16 cellular contexts compared by ENCODE assay signal in genomic region chr15:46034755-46035154, GRCh38.
DNase-seq lines count a peak whose midpoint lies in the region; ATAC-seq and TF ChIP-seq lines count a peak whose summit lies in the region.
"Had no signal": no experiment of that assay in that cellular context is flagged by ENCODE, and none has a peak within 500 bp of the region (broad histone marks: within the 10 kb centered on the region; RNA-seq: fewer than 3 reads in every experiment).

No MANE protein-coding gene starts in this region.

- H3K4me1 ChIP-seq in left ventricle myocardium inferior (no peaks in the 10 kb centered on the region), neuronal stem cell (ENCODE audit: control insufficient read depth in 2 of 2, insufficient read depth in 1 of 2, low read depth in 1 of 2, low read length in 2 of 2) (no peaks in the 10 kb centered on the region)
- H3K4me1 ChIP-seq: BLaER1 treated with 17β-estradiol and CSF1 and Interleukin-3, amounts not matched to agents 10 nM and 100 nM; HAP-1 had no signal

- WGBS in neuronal stem cell (ENCODE audit: extremely low coverage in 2 of 2, insufficient read length in 2 of 2, insufficient replicate concordance in 1 of 2), 2 donors = no CpG with 5 or more reads among the region's 2 CpGs

- no peak overlapping the region for H2BK5ac ChIP-seq in neuronal stem cell (ENCODE audit: low read length)

- no peak overlapping the region for H2BK15ac ChIP-seq in neuronal stem cell (ENCODE audit: low read length)

- H3K9me3 ChIP-seq in left ventricle myocardium inferior (replicated peaks) = peaks cover 6% of the 10 kb centered on the region
- H3K9me3 ChIP-seq in neuronal stem cell (replicated peaks in 1 of 2; ENCODE audit: control insufficient read depth in 2 of 2, insufficient read depth in 1 of 2, low read depth in 1 of 2, low read length in 2 of 2) = no peaks in the 10 kb centered on the region
- H3K9me3 ChIP-seq: HAP-1 had no signal

- TF ChIP-seq CTCF in left ventricle myocardium inferior (IDR thresholded peaks at IDR 0.05; ENCODE audit: borderline replicate concordance) = no peak

- H4K91ac ChIP-seq in neuronal stem cell (ENCODE audit: low read depth, low read length, poor library complexity) = no peak overlapping the region

- H3K4me2 ChIP-seq in neuronal stem cell (ENCODE audit: insufficient read depth, low read length, poor library complexity, severe bottlenecking) = no peak overlapping the region
- H3K4me2 ChIP-seq: BLaER1 treated with 17β-estradiol and CSF1 and Interleukin-3, amounts not matched to agents 10 nM and 100 nM had no signal

- no peak overlapping the region for H4K8ac ChIP-seq in neuronal stem cell (ENCODE audit: low read depth, low read length)

- H3K27me3 ChIP-seq in left ventricle myocardium inferior (ENCODE audit: low read depth) = no peaks in the 10 kb centered on the region
- H3K27me3 ChIP-seq in neuronal stem cell (ENCODE audit: control insufficient read depth in 3 of 3, insufficient read depth in 3 of 3, low read depth in 1 of 3, low read length in 3 of 3) = no peaks in the 10 kb centered on the region
- H3K27me3 ChIP-seq: BLaER1 treated with 17β-estradiol and CSF1 and Interleukin-3, amounts not matched to agents 10 nM and 100 nM had no signal

- no peak overlapping the region for H3K27ac ChIP-seq in left ventricle myocardium inferior (replicated peaks)
- H3K27ac ChIP-seq in neuronal stem cell (replicated peaks; ENCODE audit: low read length) = no peak overlapping the region
- H3K27ac ChIP-seq: 22Rv1; BLaER1 treated with 17β-estradiol and CSF1 and Interleukin-3, amounts not matched to agents 10 nM and 100 nM had no signal

- H3K36me3 ChIP-seq in left ventricle myocardium inferior (no peaks in the 10 kb centered on the region), neuronal stem cell (replicated peaks in 1 of 2; ENCODE audit: control insufficient read depth in 2 of 2, insufficient read depth in 2 of 2, low read length in 2 of 2) (no peaks in the 10 kb centered on the region)
- H3K36me3 ChIP-seq: BLaER1 treated with 17β-estradiol and CSF1 and Interleukin-3, amounts not matched to agents 10 nM and 100 nM; HAP-1 had no signal

- H3K23ac ChIP-seq in neuronal stem cell (ENCODE audit: low read depth, low read length, poor library complexity) = no peak overlapping the region

- H3K4me3 ChIP-seq in left ventricle myocardium inferior (no peak overlapping the region), neuronal stem cell (ENCODE audit: low read length in 2 of 2) (no peak overlapping the region)
- H3K4me3 ChIP-seq: BLaER1 treated with 17β-estradiol and CSF1 and Interleukin-3, amounts not matched to agents 10 nM and 100 nM; HAP-1 had no signal

- H3K4ac ChIP-seq in neuronal stem cell (ENCODE audit: low read length) = no peak overlapping the region

- no peaks in the 10 kb centered on the region for H3K79me1 ChIP-seq in neuronal stem cell (ENCODE audit: low read depth, low read length)

- no peak overlapping the region for H3K14ac ChIP-seq in neuronal stem cell (ENCODE audit: low read length)

- no peak overlapping the region for H3K9ac ChIP-seq in neuronal stem cell (ENCODE audit: low read depth, low read length, poor library complexity)
- H3K9ac ChIP-seq: BLaER1 treated with 17β-estradiol and CSF1 and Interleukin-3, amounts not matched to agents 10 nM and 100 nM had no signal

- no peak overlapping the region for H2AK5ac ChIP-seq in neuronal stem cell (ENCODE audit: low read depth, low read length)

- ATAC-seq in Right ventricle myocardium inferior = peak; percentile 78
- ATAC-seq: HepG2 had no signal

- no peak overlapping the region for H2BK120ac ChIP-seq in neuronal stem cell (ENCODE audit: low read depth, low read length)

- DNase-seq in Right ventricle myocardium inferior (ENCODE audit: missing footprints) (no peak), left ventricle myocardium inferior (no peak), H4 (ENCODE audit: low spot score) (peak; percentile 6), fibroblast of peridontal ligament (ENCODE audit: extremely low read depth) (peak; percentile 59), stromal cell of bone marrow (ENCODE audit: low read depth) (peak; percentile 55), AG08395 (ENCODE audit: low spot score) (no peak), Kasumi-1 (lab: John Stamatoyannopoulos, UW) (no peak), neuronal stem cell (ENCODE audit: low spot score) (no peak)
- DNase-seq: Calu3; CD4-positive, alpha-beta T cell; DMS 273 treated with DMSO at 0.1 percent for 48 hours; GOT3 had no signal

- H2AFZ ChIP-seq in neuronal stem cell (ENCODE audit: low read length) = no peak overlapping the region

- intact Hi-C loops in Right ventricle myocardium inferior (cut with DNase I) (no loop called here), left ventricle myocardium inferior (cut with micrococcal nuclease) (no loop called here)

- no peak overlapping the region for H2BK12ac ChIP-seq in neuronal stem cell (ENCODE audit: low read length)

- H3K18ac ChIP-seq in neuronal stem cell (ENCODE audit: low read length) = no peak overlapping the region

Comparison
In these comparisons a context has a peak if more than half of its experiments do, and no peak if none do; other contexts are left out.
1. DNase-seq: peak in H4 (single experiment), fibroblast of peridontal ligament (single experiment) and stromal cell of bone marrow (single experiment); none in Right ventricle myocardium inferior (single experiment), left ventricle myocardium inferior (single experiment), AG08395 (single experiment), Kasumi-1 (0 of 2) and neuronal stem cell (single experiment).